In the genomic region with DNA sequence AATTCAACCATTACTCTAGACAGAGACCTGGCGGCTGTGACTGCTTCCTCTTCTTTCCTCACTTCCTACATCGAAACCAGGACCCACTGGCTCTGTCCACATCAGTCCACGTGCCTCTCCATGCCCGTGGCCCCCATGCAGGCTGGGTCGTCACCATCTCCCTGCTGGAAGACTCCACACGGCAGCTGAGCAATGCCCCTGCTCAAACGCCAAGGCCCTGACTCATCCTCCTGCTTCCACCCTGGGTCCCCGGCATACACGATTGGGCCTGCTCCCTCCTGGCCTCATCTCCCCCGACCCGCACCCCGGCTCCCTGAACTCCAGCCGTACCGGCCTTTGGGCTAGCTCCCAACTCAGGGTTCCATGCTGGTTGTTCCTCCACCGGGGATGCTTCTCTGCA, we compare ENCODE assay signal across 22 cellular contexts.
DNase-seq lines count a peak whose midpoint lies in the region; ATAC-seq, FAIRE-seq and TF ChIP-seq lines count a peak whose summit lies in the region.
"Had no signal": no experiment of that assay in that cellular context is flagged by ENCODE, and none has a peak within 500 bp of the region (broad histone marks: within the 10 kb centered on the region; RNA-seq: fewer than 3 reads in every experiment).

No MANE protein-coding gene starts in this region.

- H3K4me1 ChIP-seq in mucosa of descending colon (ENCODE audit: low read depth) (no peaks in the 10 kb centered on the region), small intestine (ENCODE audit: control insufficient read depth in 2 of 2, insufficient read depth in 1 of 2, low read depth in 1 of 2, low read length in 1 of 2) (no peaks in the 10 kb centered on the region), body of pancreas (no peaks in the 10 kb centered on the region)
- H3K4me1 ChIP-seq: adrenal gland, gastroesophageal sphincter had no signal

- H3K27me3 ChIP-seq in small intestine (ENCODE audit: control insufficient read depth in 2 of 2, insufficient read depth in 2 of 2, low read length in 2 of 2) (no peaks in the 10 kb centered on the region), body of pancreas (no peaks in the 10 kb centered on the region)
- H3K27me3 ChIP-seq: adrenal gland; BLaER1 treated with 17β-estradiol and CSF1 and Interleukin-3, amounts not matched to agents 10 nM and 100 nM; gastroesophageal sphincter; vagina had no signal

- H3K4me3 Mint-ChIP-seq in chondrocyte (ENCODE audit: unreplicated experiment) = no peak overlapping the region
- H3K4me3 Mint-ChIP-seq: stimulated activated memory B cell treated with anti-CD40 and anti-IgM and Interleukin-4, amounts not matched to agents 10 μg/mL and 1 μg/mL and 100 μg/mL, for 72 hours; T-helper 17 cell had no signal

- no peak overlapping the region for H3K27ac Mint-ChIP-seq in chondrocyte (ENCODE audit: unreplicated experiment)
- H3K27ac Mint-ChIP-seq: stimulated activated memory B cell treated with anti-CD40 and anti-IgM and Interleukin-4, amounts not matched to agents 10 μg/mL and 1 μg/mL and 100 μg/mL, for 72 hours; T-helper 17 cell had no signal

- TF ChIP-seq POLR2A in body of pancreas (IDR thresholded peaks at IDR 0.05) = no peak

- no peaks in the 10 kb centered on the region for H3K27me3 Mint-ChIP-seq in chondrocyte (ENCODE audit: low read depth)

- no peak for ATAC-seq in mucosa of descending colon
- ATAC-seq in body of pancreas = no peak
- ATAC-seq: gastroesophageal sphincter; stimulated activated memory B cell treated with anti-CD40 and anti-IgM and Interleukin-4, amounts not matched to agents 10 μg/mL and 1 μg/mL and 100 μg/mL, for 72 hours; T-helper 17 cell had no signal

- FAIRE-seq in HTR-8/SVneo (lab: Jason Lieb, UNC) = no peak
- FAIRE-seq in small intestine (lab: Jason Lieb, UNC) = no peak
- FAIRE-seq: GM12891, islet of Langerhans had no signal

- H3K9me3 ChIP-seq in mucosa of descending colon (no peaks in the 10 kb centered on the region), small intestine (ENCODE audit: control insufficient read depth, low read depth) (no peaks in the 10 kb centered on the region), body of pancreas (no peaks in the 10 kb centered on the region)
- H3K9me3 ChIP-seq: adrenal gland, gastroesophageal sphincter, vagina had no signal

- H3K4me3 ChIP-seq in mucosa of descending colon (no peak overlapping the region), small intestine (ENCODE audit: low read depth in 1 of 2, low read length in 2 of 2) (no peak overlapping the region), body of pancreas (no peak overlapping the region)
- H3K4me3 ChIP-seq: adrenal gland; BLaER1 treated with 17β-estradiol and CSF1 and Interleukin-3, amounts not matched to agents 10 nM and 100 nM; gastroesophageal sphincter; PC-9; vagina had no signal

- intact Hi-C loops in mucosa of descending colon (cut with DNase I, micrococcal nuclease) (no loop called here), body of pancreas (cut with DNase I) (no loop called here)

- no peaks in the 10 kb centered on the region for H3K36me3 Mint-ChIP-seq in chondrocyte (ENCODE audit: low read depth)
- H3K36me3 Mint-ChIP-seq: stimulated activated memory B cell treated with anti-CD40 and anti-IgM and Interleukin-4, amounts not matched to agents 10 μg/mL and 1 μg/mL and 100 μg/mL, for 72 hours had no signal

- no peaks in the 10 kb centered on the region for H3K9me3 Mint-ChIP-seq in chondrocyte (ENCODE audit: low read depth)
- H3K9me3 Mint-ChIP-seq: stimulated activated memory B cell treated with anti-CD40 and anti-IgM and Interleukin-4, amounts not matched to agents 10 μg/mL and 1 μg/mL and 100 μg/mL, for 72 hours had no signal

- DNase-seq in EH (ENCODE audit: low read depth) (peak; percentile 54), HTR-8/SVneo (ENCODE audit: insufficient read length, low spot score) (peak; percentile 31), chondrocyte (ENCODE audit: low spot score) (peak; percentile 71), mucosa of descending colon (peak in 2 of 3 donors; percentile 15 to 33), small intestine (no peak), DMS 273 treated with DMSO at 0.1 percent for 48 hours (lab: John Stamatoyannopoulos, UW) (no peak), body of pancreas (no peak)
- no peak for DNase-seq in stimulated activated CD4-positive, alpha-beta T cell treated with anti-CD3 and anti-CD28 coated beads, Interleukin-4, amount 100 ng/mL, for 4 hours
- DNase-seq: activated CD8-positive, alpha-beta memory T cell treated with anti-CD3 and anti-CD28 coated beads, Interleukin-2, amount 50 U/mL, for 48 hours; effector CD4-positive, alpha-beta T cell; NCI-H146; NCI-H510A; PC-9; stimulated activated CD4-positive, alpha-beta T cell treated with anti-CD3 and anti-CD28 coated beads, Interleukin-2, amount 100 ng/mL, for 48 hours; T-helper 17 cell had no signal

- no peaks in the 10 kb centered on the region for H3K36me3 ChIP-seq in mucosa of descending colon (ENCODE audit: low read depth)
- H3K36me3 ChIP-seq in small intestine (ENCODE audit: control insufficient read depth in 2 of 2, insufficient read depth in 2 of 2, low read length in 2 of 2) = no peaks in the 10 kb centered on the region
- no peaks in the 10 kb centered on the region for H3K36me3 ChIP-seq in body of pancreas (replicated peaks in 1 of 2; ENCODE audit: insufficient read depth in 1 of 2, low read depth in 2 of 2)
- H3K36me3 ChIP-seq: adrenal gland; BLaER1 treated with 17β-estradiol and CSF1 and Interleukin-3, amounts not matched to agents 10 nM and 100 nM; gastroesophageal sphincter; vagina had no signal

- peaks cover 5% of the 10 kb centered on the region for H3K4me1 Mint-ChIP-seq in chondrocyte (ENCODE audit: low read depth)
- H3K4me1 Mint-ChIP-seq: stimulated activated memory B cell treated with anti-CD40 and anti-IgM and Interleukin-4, amounts not matched to agents 10 μg/mL and 1 μg/mL and 100 μg/mL, for 72 hours had no signal

- H3K27ac ChIP-seq in small intestine (ENCODE audit: low read depth in 1 of 2, low read length in 1 of 2) (no peak overlapping the region), body of pancreas (no peak overlapping the region)
- H3K27ac ChIP-seq: adrenal gland; BLaER1 treated with 17β-estradiol and CSF1 and Interleukin-3, amounts not matched to agents 10 nM and 100 nM; gastroesophageal sphincter; PC-9 had no signal

- 66 to 77% (median 71%) methylated on average over 14 to 15 of the region's 15 CpGs for WGBS in small intestine, 3 donors
- WGBS in body of pancreas, 2 donors = 75 to 78% methylated on average over 14 to 15 of the region's 15 CpGs

- TF ChIP-seq CTCF in chondrocyte (IDR thresholded peaks at IDR 0.05) = no peak
- no peak for TF ChIP-seq CTCF in mucosa of descending colon (IDR thresholded peaks at IDR 0.05)
- TF ChIP-seq CTCF in body of pancreas (IDR thresholded peaks at IDR 0.05) = no peak

Comparison
In these comparisons a context has a peak if more than half of its experiments do, and no peak if none do; other contexts are left out.
1. DNase-seq: peak in EH (single experiment), HTR-8/SVneo (single experiment), chondrocyte (single experiment) and mucosa of descending colon (2 of 3); none in stimulated activated CD4-positive, alpha-beta T cell treated with anti-CD3 and anti-CD28 coated beads, Interleukin-4, amount 100 ng/mL, for 4 hours (0 of 2), small intestine (single experiment), DMS 273 treated with DMSO at 0.1 percent for 48 hours (single experiment) and body of pancreas (0 of 4).